ENCODE assay signal across 8 cellular contexts in the genomic region with DNA sequence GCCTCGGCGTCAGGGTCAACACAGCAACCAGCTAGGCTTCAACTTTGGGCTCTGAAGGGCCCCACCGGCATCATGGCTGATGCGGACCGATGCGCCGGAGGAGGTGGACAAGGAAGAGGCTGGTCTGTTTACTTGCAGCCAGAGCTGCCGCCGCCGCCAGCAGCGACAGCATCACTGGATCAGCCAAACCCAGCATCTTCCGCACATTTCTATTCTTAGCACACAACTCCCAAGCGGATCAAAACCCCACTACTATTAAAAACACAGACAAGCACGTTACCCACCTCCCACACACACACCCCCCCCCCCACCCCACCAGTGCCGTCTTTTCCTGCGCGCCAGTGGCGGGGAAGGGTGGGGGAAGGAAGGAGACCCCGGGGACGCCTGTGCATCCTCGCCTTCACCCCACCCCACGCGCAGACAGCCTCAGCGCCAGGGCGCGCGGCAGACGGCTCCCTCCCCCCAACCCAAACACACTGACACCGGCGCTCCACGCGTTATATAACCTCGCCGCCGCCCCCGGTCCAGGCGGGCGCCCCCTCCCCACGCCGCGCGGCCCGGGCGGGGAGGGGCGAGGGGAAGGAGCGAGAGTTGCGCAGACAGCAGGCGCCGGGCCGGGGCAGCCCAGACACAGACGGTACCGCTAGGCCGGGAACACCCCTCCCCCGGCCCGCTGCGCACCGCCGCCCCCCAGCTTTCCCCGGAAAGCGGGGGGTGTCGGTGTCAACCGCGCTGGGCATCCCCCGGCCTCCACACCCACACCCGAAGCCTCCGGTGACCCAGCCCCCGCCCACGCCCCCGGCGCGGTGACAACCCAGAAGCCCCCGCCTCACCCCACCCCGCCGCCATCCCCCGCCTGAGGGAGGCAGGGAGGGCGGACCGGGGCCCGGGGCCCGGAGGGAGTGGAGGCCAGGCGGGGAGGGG. TPM values are rescaled to one million over a fixed set of nuclear protein-coding genes. Genes with fewer than 3 reads are reported as not detected.
DNase-seq lines count a peak whose midpoint lies in the region; ATAC-seq and FAIRE-seq lines count a peak whose summit lies in the region.

No MANE protein-coding gene starts in this region.

- DNase-seq in AML-193 (lab: John Stamatoyannopoulos, UW) (peak; percentile 28 to 45), HTR-8/SVneo (ENCODE audit: insufficient read length, low spot score) (peak; percentile 32), SK-N-MC (ENCODE audit: low read depth, low spot score) (no peak), cardiac septum (ENCODE audit: low spot score) (peak; percentile 79), trophoblast cell (peak; percentile 57 to 65)
- peak; percentile 58 for DNase-seq in activated naive CD8-positive, alpha-beta T cell treated with anti-CD3 and anti-CD28 coated beads, Interleukin-2, amount 10 ng/mL, durations not matched to agents 7 days and 5 days

- peak overlapping the region; percentile 53 for H4K8ac ChIP-seq in trophoblast cell (ENCODE audit: low read depth, low read length)

- WGBS in trophoblast cell (ENCODE audit: extremely low coverage, insufficient coverage, insufficient read length): no CpG with 5 or more reads among the region's 80 CpGs
- under 1% methylated on average over 80 of the region's 80 CpGs for WGBS in thymus

- peaks cover 16% of the 10 kb centered on the region for H3K4me1 Mint-ChIP-seq in activated naive CD8-positive, alpha-beta T cell treated with anti-CD3 and anti-CD28 coated beads, Interleukin-2, amount 10 ng/mL, durations not matched to agents 7 days and 5 days

- peak overlapping the region; percentile 51 for H2BK5ac ChIP-seq in trophoblast cell (ENCODE audit: low read depth, low read length, poor library complexity)

- H2BK12ac ChIP-seq in trophoblast cell (ENCODE audit: low read length): no peak overlapping the region

- H3K27ac ChIP-seq in SK-N-MC (no peak overlapping the region), trophoblast cell (ENCODE audit: low read depth, low read length) (peak overlapping the region; percentile 96), thymus (ENCODE audit: low read depth) (peak overlapping the region; percentile 81)

- FAIRE-seq in HTR-8/SVneo (lab: Jason Lieb, UNC): peak; percentile 82

- peak overlapping the region; percentile 78 for H3K4me2 ChIP-seq in trophoblast cell (ENCODE audit: low read length)

- intact Hi-C loops in cardiac septum (cut with DNase I): loop anchor here (5.0 kb wide), 1 partner anchor 198 kb away; no protein-coding TSS in a partner anchor

- H3K9ac ChIP-seq in SK-N-MC (ENCODE audit: insufficient read length) (no peak overlapping the region), trophoblast cell (ENCODE audit: low read length) (peak overlapping the region; percentile 25)

- peaks cover 13% of the 10 kb centered on the region for H3K27me3 Mint-ChIP-seq in activated naive CD8-positive, alpha-beta T cell treated with anti-CD3 and anti-CD28 coated beads, Interleukin-2, amount 10 ng/mL, durations not matched to agents 7 days and 5 days

- H3K27me3 ChIP-seq in trophoblast cell (ENCODE audit: insufficient read depth, low read length) (no peaks in the 10 kb centered on the region), thymus (ENCODE audit: control insufficient read depth, insufficient read depth) (no peaks in the 10 kb centered on the region)

- H3K14ac ChIP-seq in trophoblast cell (ENCODE audit: low read length): no peak overlapping the region

- H3K4me3 ChIP-seq in SK-N-MC (peak overlapping the region; percentile 78), trophoblast cell (ENCODE audit: low read depth, low read length) (peak overlapping the region; percentile 82), thymus (ENCODE audit: low read length) (peak overlapping the region; percentile 98)

- no peaks in the 10 kb centered on the region for H3K4me1 ChIP-seq in trophoblast cell (ENCODE audit: control insufficient read depth in 1 of 2, insufficient read depth in 2 of 2, low read length in 2 of 2)
- peaks cover 2% of the 10 kb centered on the region for H3K4me1 ChIP-seq in thymus (ENCODE audit: control insufficient read depth, insufficient read depth, low read length)

- H3K18ac ChIP-seq in trophoblast cell (ENCODE audit: low read length): peak overlapping the region; percentile 44

- H4K12ac ChIP-seq in trophoblast cell (ENCODE audit: low read depth, low read length): peak overlapping the region; percentile 26

- H2BK120ac ChIP-seq in trophoblast cell (ENCODE audit: insufficient read depth, low read length, poor library complexity): peak overlapping the region; percentile 58

- peaks cover 11% of the 10 kb centered on the region for H3K79me1 ChIP-seq in trophoblast cell (ENCODE audit: low read length)

- H3K9me3 ChIP-seq in SK-N-MC (ENCODE audit: low read depth, low read length): 0 out of 2 replicates have a peak, but pooled peaks cover 2% of the 10 kb centered on the region
- H3K9me3 ChIP-seq in trophoblast cell (ENCODE audit: insufficient read depth, low read depth, low read length): no peaks in the 10 kb centered on the region
- no peaks in the 10 kb centered on the region for H3K9me3 ChIP-seq in thymus (ENCODE audit: control insufficient read depth)

- H2AK5ac ChIP-seq in trophoblast cell (ENCODE audit: low read length): peak overlapping the region; percentile 36

- H3K4me3 Mint-ChIP-seq in activated naive CD8-positive, alpha-beta T cell treated with anti-CD3 and anti-CD28 coated beads, Interleukin-2, amount 10 ng/mL, durations not matched to agents 7 days and 5 days: peak overlapping the region; percentile 96

- H2AFZ ChIP-seq in trophoblast cell (ENCODE audit: insufficient read depth, low read length, poor library complexity): peak overlapping the region; percentile 58

- H3K4ac ChIP-seq in trophoblast cell (ENCODE audit: low read depth, low read length): peak overlapping the region; percentile 44

- H3K23ac ChIP-seq in trophoblast cell (ENCODE audit: low read length): no peak overlapping the region

- H3K36me3 ChIP-seq in SK-N-MC (ENCODE audit: insufficient read depth, low read length) (no peaks in the 10 kb centered on the region), trophoblast cell (ENCODE audit: control insufficient read depth in 1 of 2, insufficient read depth in 2 of 2, low read length in 2 of 2) (no peaks in the 10 kb centered on the region), thymus (ENCODE audit: control insufficient read depth, insufficient read depth) (no peaks in the 10 kb centered on the region)

- H3K9me3 Mint-ChIP-seq in activated naive CD8-positive, alpha-beta T cell treated with anti-CD3 and anti-CD28 coated beads, Interleukin-2, amount 10 ng/mL, durations not matched to agents 7 days and 5 days: no peaks in the 10 kb centered on the region

- H3K79me2 ChIP-seq in trophoblast cell (ENCODE audit: control insufficient read depth, insufficient read depth, low read length, poor library complexity): peaks cover 8% of the 10 kb centered on the region

- peak overlapping the region; percentile 91 for H3K27ac Mint-ChIP-seq in activated naive CD8-positive, alpha-beta T cell treated with anti-CD3 and anti-CD28 coated beads, Interleukin-2, amount 10 ng/mL, durations not matched to agents 7 days and 5 days

- peak; percentile 13 for ATAC-seq in GM19455 (IDR thresholded peaks at IDR 0.05; ENCODE audit: unreplicated experiment)
- ATAC-seq in activated naive CD8-positive, alpha-beta T cell treated with anti-CD3 and anti-CD28 coated beads, Interleukin-2, amount 10 ng/mL, durations not matched to agents 7 days and 5 days (ENCODE audit: low read depth): peak; percentile 27

- H3K36me3 Mint-ChIP-seq in activated naive CD8-positive, alpha-beta T cell treated with anti-CD3 and anti-CD28 coated beads, Interleukin-2, amount 10 ng/mL, durations not matched to agents 7 days and 5 days: peaks cover 1% of the 10 kb centered on the region

- POLR2A ChIA-PET in activated naive CD8-positive, alpha-beta T cell treated with anti-CD3 and anti-CD28 coated beads, Interleukin-2, amount 10 ng/mL, durations not matched to agents 7 days and 5 days (lab: Charles Lee): interaction anchor here (0.8 to 1.0 kb wide), 2 partner anchors 199 to 225 kb away, joined by 3 read pairs; no protein-coding TSS in a partner anchor

- peak overlapping the region; percentile 62 for H4K91ac ChIP-seq in trophoblast cell (ENCODE audit: low read depth, low read length)

RNA-seq across cellular contexts. Expression of a gene that starts 0.7 kb away (rescaled TPM):
- 10 to 100 TPM; 63.3 to 78.2 TPM for total RNA-seq in activated naive CD8-positive, alpha-beta T cell treated with anti-CD3 and anti-CD28 coated beads, Interleukin-2, amount 10 ng/mL, durations not matched to agents 7 days and 5 days
- total RNA-seq in cardiac septum: 24.4 TPM
- polyA plus RNA-seq in trophoblast cell (2013): 29.4 and 32.2 TPM in 2 replicates
- polyA plus RNA-seq in thymus: 14.5 TPM
